Comparison of ENCODE assay signal across 1 cellular context in genomic region chr12:131619106-131619642, GRCh38.
TF ChIP-seq lines count a peak whose summit lies in the region.

No MANE protein-coding gene starts in this region.

TF ChIP-seq in H1, 55 proteins besides CTCF, POLR2A, EP300 and RAD21:
- no peak for TF ChIP-seq CBX5 (IDR thresholded peaks at IDR 0.05; ENCODE audit: low read depth, low read length)
- TF ChIP-seq ZNF274 (IDR thresholded peaks at IDR 0.05; ENCODE audit: borderline replicate concordance, extremely low read depth, low read length): no peak
- no peak for TF ChIP-seq NANOG (IDR thresholded peaks at IDR 0.05; ENCODE audit: insufficient read depth, low read depth, low read length, poor library complexity, severe bottlenecking)
- TF ChIP-seq POU5F1 (IDR thresholded peaks at IDR 0.05; ENCODE audit: low read depth, low read length): no peak
- no peak for TF ChIP-seq SRF (IDR thresholded peaks at IDR 0.05; ENCODE audit: low read depth, low read length)
